18 cellular contexts compared by ENCODE assay signal in genomic region chr5:119613937-119614336, GRCh38. TPM values are rescaled to one million over a fixed set of nuclear protein-coding genes. Genes with fewer than 3 reads are reported as not detected.
DNase-seq lines count a peak whose midpoint lies in the region; ATAC-seq and TF ChIP-seq lines count a peak whose summit lies in the region.
"Had no signal": no experiment of that assay in that cellular context is flagged by ENCODE, and none has a peak within 500 bp of the region (broad histone marks: within the 10 kb centered on the region; RNA-seq: fewer than 3 reads in every experiment).

No MANE protein-coding gene starts in this region.

- no peaks in the 10 kb centered on the region for H3K36me3 Mint-ChIP-seq in activated CD8-positive, alpha-beta T cell treated with anti-CD3 and anti-CD28 coated beads, Interleukin-2, amount 10 ng/mL, durations not matched to agents 7 days and 5 days (ENCODE audit: low read depth)
- H3K36me3 Mint-ChIP-seq: CD8-positive, alpha-beta T cell had no signal

- no peaks in the 10 kb centered on the region for H3K4me1 Mint-ChIP-seq in activated CD8-positive, alpha-beta T cell treated with anti-CD3 and anti-CD28 coated beads, Interleukin-2, amount 10 ng/mL, durations not matched to agents 7 days and 5 days (ENCODE audit: low read depth)
- H3K4me1 Mint-ChIP-seq: B cell had no signal

- CTCF ChIA-PET in HEK293T (lab: Yijun Ruan, JAX) = no interaction called here
- CTCF ChIA-PET in activated CD8-positive, alpha-beta T cell treated with anti-CD3 and anti-CD28 coated beads, Interleukin-2, amount 10 ng/mL, durations not matched to agents 7 days and 5 days (lab: Charles Lee) = no interaction called here

- H3K27ac ChIP-seq in VCaP = peak overlapping the region; percentile 71
- H3K27ac ChIP-seq: A549; BLaER1 treated with 17β-estradiol and CSF1 and Interleukin-3, amounts not matched to agents 10 nM and 100 nM; C4-2B had no signal

- H3K27ac Mint-ChIP-seq in activated CD8-positive, alpha-beta T cell treated with anti-CD3 and anti-CD28 coated beads, Interleukin-2, amount 10 ng/mL, durations not matched to agents 7 days and 5 days = no peak overlapping the region
- H3K27ac Mint-ChIP-seq: B cell; CD4-positive, alpha-beta T cell; CD8-positive, alpha-beta T cell had no signal

- no peak for ATAC-seq in activated CD8-positive, alpha-beta T cell treated with anti-CD3 and anti-CD28 coated beads, Interleukin-2, amount 10 ng/mL, durations not matched to agents 7 days and 5 days
- ATAC-seq: A549; CD8-positive, alpha-beta T cell had no signal

- DNase-seq in HEK293T (ENCODE audit: extremely low spot score) (no peak), renal cortical epithelial cell (ENCODE audit: low read depth) (peak; percentile 2), NCI-H226 (no peak), A172 (ENCODE audit: low spot score) (no peak)
- DNase-seq in activated CD8-positive, alpha-beta T cell treated with anti-CD3 and anti-CD28 coated beads, Interleukin-2, amount 10 ng/mL, durations not matched to agents 7 days and 5 days = no peak
- DNase-seq: 8988T; AML-193; Caco-2; Calu3; CD4-positive, alpha-beta T cell; CD8-positive, alpha-beta T cell; DMS79 treated with DMSO at 0.1 percent for 48 hours; GF-D8 had no signal

- H3K4me3 Mint-ChIP-seq in activated CD8-positive, alpha-beta T cell treated with anti-CD3 and anti-CD28 coated beads, Interleukin-2, amount 10 ng/mL, durations not matched to agents 7 days and 5 days = no peak overlapping the region
- H3K4me3 Mint-ChIP-seq: B cell; CD4-positive, alpha-beta T cell; CD8-positive, alpha-beta T cell had no signal

- POLR2A ChIA-PET in HEK293T (lab: Yijun Ruan, JAX) = no interaction called here
- POLR2A ChIA-PET in activated CD8-positive, alpha-beta T cell treated with anti-CD3 and anti-CD28 coated beads, Interleukin-2, amount 10 ng/mL, durations not matched to agents 7 days and 5 days (lab: Charles Lee) = no interaction called here

- TF ChIP-seq CTCF in VCaP (conservative IDR thresholded peaks at IDR 0.05) = no peak

- no peaks in the 10 kb centered on the region for H3K9me3 Mint-ChIP-seq in activated CD8-positive, alpha-beta T cell treated with anti-CD3 and anti-CD28 coated beads, Interleukin-2, amount 10 ng/mL, durations not matched to agents 7 days and 5 days (ENCODE audit: insufficient read depth)
- H3K9me3 Mint-ChIP-seq: CD4-positive, alpha-beta T cell had no signal

- H3K27me3 Mint-ChIP-seq in activated CD8-positive, alpha-beta T cell treated with anti-CD3 and anti-CD28 coated beads, Interleukin-2, amount 10 ng/mL, durations not matched to agents 7 days and 5 days (ENCODE audit: low read depth) = peaks cover 4% of the 10 kb centered on the region

TF ChIP-seq in HEK293T, 16 proteins besides CTCF, POLR2A, EP300 and RAD21:
- TF ChIP-seq ZNF384 (IDR thresholded peaks at IDR 0.05) = no peak
- TF ChIP-seq, protein P1, sequence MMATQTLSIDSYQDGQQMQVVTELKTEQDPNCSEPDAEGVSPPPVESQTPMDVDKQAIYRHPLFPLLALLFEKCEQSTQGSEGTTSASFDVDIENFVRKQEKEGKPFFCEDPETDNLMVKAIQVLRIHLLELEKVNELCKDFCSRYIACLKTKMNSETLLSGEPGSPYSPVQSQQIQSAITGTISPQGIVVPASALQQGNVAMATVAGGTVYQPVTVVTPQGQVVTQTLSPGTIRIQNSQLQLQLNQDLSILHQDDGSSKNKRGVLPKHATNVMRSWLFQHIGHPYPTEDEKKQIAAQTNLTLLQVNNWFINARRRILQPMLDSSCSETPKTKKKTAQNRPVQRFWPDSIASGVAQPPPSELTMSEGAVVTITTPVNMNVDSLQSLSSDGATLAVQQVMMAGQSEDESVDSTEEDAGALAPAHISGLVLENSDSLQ (IDR thresholded peaks at IDR 0.05) = peak; percentile 59

RNA-seq across cellular contexts. Expression of gene FAM170A, which starts 15.4 kb away (rescaled TPM):
- total RNA-seq in renal cortical epithelial cell = not detected in 2 replicates
- not detected for total RNA-seq in activated CD8-positive, alpha-beta T cell treated with anti-CD3 and anti-CD28 coated beads, Interleukin-2, amount 10 ng/mL, durations not matched to agents 7 days and 5 days
- not detected in 2 replicates for total RNA-seq in A172 (2014; rRNA removed; shearing (Covaris generic))
- total RNA-seq: B cell; Caco-2; Calu3; CD4-positive, alpha-beta T cell; CD8-positive, alpha-beta T cell had no signal
